ENCODE assay signal across 8 cellular contexts in the genomic region with DNA sequence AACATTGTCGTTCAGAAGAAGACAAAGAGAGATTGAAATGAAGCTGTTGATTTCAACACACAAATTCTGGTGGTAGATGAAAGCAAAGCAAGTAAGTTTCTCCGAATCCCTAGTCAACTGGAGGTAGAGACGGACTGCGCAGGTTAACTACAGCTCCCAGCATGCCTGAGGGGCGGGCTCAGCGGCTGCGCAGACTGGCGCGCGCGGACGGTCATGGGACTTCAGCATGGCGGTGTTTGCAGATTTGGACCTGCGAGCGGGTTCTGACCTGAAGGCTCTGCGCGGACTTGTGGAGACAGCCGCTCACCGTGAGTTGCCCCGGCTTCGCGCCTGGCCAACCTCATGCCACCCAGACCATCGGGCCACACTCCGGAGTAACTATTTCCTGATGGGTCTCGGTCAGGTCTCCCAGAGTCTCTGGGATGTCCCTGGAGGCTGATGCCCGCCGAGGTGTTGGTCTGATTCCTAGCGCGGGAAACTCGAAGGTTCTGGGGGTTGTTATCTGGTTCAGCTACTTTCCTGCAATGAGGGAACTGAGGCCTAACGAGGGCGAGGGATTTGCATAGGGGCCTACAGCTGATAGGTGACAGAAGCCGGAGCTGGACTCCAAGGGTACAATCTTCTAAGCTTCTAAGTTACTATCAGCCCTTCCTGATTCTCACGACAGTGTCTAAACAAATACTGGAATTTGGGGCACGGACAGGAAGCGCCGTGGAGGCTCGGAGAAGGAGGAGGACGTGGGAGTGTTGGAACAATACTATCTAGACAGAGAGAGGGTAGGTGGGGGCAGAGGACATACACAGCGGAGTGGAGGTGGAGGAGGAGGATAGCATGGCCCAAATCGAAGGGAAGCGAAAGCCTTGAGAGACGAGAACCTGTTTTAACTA. TPM values are rescaled to one million over a fixed set of nuclear protein-coding genes. Genes with fewer than 3 reads are reported as not detected.
A peak's percentile ranks its signal among the peaks of the same experiment; 100 is the strongest.
DNase-seq lines count a peak whose midpoint lies in the region; ATAC-seq, FAIRE-seq and TF ChIP-seq lines count a peak whose summit lies in the region.

A gene (plus strand): TSS at position 214 of the 887 bp plus-strand sequence. CDS start 13 bp downstream, at position 227.

- peaks cover 9% of the 10 kb centered on the region for H3K27me3 Mint-ChIP-seq in stimulated activated memory B cell treated with anti-CD40 and anti-IgM and Interleukin-4, amounts not matched to agents 10 μg/mL and 1 μg/mL and 100 μg/mL, for 72 hours

- 0 to 1% methylated on average over 21 to 23 of the region's 43 CpGs for WGBS in esophagus squamous epithelium, 2 donors

- H3K4me1 Mint-ChIP-seq in stimulated activated memory B cell treated with anti-CD40 and anti-IgM and Interleukin-4, amounts not matched to agents 10 μg/mL and 1 μg/mL and 100 μg/mL, for 72 hours: peaks cover 25% of the 10 kb centered on the region

- peak; percentile 97 for ATAC-seq in GM21528 (IDR thresholded peaks at IDR 0.05; ENCODE audit: low FRiP score, unreplicated experiment)
- ATAC-seq in stimulated activated memory B cell treated with anti-CD40 and anti-IgM and Interleukin-4, amounts not matched to agents 10 μg/mL and 1 μg/mL and 100 μg/mL, for 72 hours: peak; percentile 99

- TF ChIP-seq CTCF in esophagus squamous epithelium (IDR thresholded peaks at IDR 0.05): peak in 2 of 6 experiments; percentile 19 to 37

- H3K9me3 Mint-ChIP-seq in stimulated activated memory B cell treated with anti-CD40 and anti-IgM and Interleukin-4, amounts not matched to agents 10 μg/mL and 1 μg/mL and 100 μg/mL, for 72 hours: peaks cover 4% of the 10 kb centered on the region

- H3K27ac Mint-ChIP-seq in stimulated activated memory B cell treated with anti-CD40 and anti-IgM and Interleukin-4, amounts not matched to agents 10 μg/mL and 1 μg/mL and 100 μg/mL, for 72 hours: peak within 1 kb of the TSS; percentile 91

- peaks cover 0 to 29% (median 0%) of the 10 kb centered on the region in 4 donors for H3K27me3 ChIP-seq in esophagus squamous epithelium

- H3K36me3 ChIP-seq in esophagus squamous epithelium: peaks cover 0 to 23% (median 7%) of the 10 kb centered on the region in 3 donors

- H3K9me3 ChIP-seq in esophagus squamous epithelium: no peaks in the 10 kb centered on the region

- DNase-seq in DMS153 (lab: John Stamatoyannopoulos, UW): peak; percentile 48
- peak; percentile 62 for DNase-seq in HuH-7.5 (ENCODE audit: low spot score)
- DNase-seq in RCC 7860 (ENCODE audit: low spot score): peak; percentile 53
- DNase-seq in activated T-helper 1 cell treated with Interleukin-2 at 50 U/mL for 16 hours (ENCODE audit: low read depth): peak; percentile 72
- DNase-seq in esophagus squamous epithelium (lab: John Stamatoyannopoulos, UW): peak; percentile 17
- DNase-seq in myocyte (ENCODE audit: low read depth): peak; percentile 84

- peak within 1 kb of the TSS; percentile 66 to 90 (median 80) for H3K4me3 ChIP-seq in esophagus squamous epithelium

- peak within 1 kb of the TSS; percentile 73 to 86 (median 81) for H3K27ac ChIP-seq in esophagus squamous epithelium

- H3K36me3 Mint-ChIP-seq in stimulated activated memory B cell treated with anti-CD40 and anti-IgM and Interleukin-4, amounts not matched to agents 10 μg/mL and 1 μg/mL and 100 μg/mL, for 72 hours: peaks cover 11% of the 10 kb centered on the region

- H3K4me1 ChIP-seq in esophagus squamous epithelium: peaks cover 6 to 38% (median 11%) of the 10 kb centered on the region in 3 donors

- peak within 1 kb of the TSS; percentile 97 for H3K4me3 Mint-ChIP-seq in stimulated activated memory B cell treated with anti-CD40 and anti-IgM and Interleukin-4, amounts not matched to agents 10 μg/mL and 1 μg/mL and 100 μg/mL, for 72 hours

- TF ChIP-seq POLR2A in esophagus squamous epithelium (IDR thresholded peaks at IDR 0.05): peak in 2 of 4 donors; percentile 21 to 51

- intact Hi-C loops in esophagus squamous epithelium (cut with DNase I): no loop called here

- no peak for FAIRE-seq in RCC 7860 (lab: Jason Lieb, UNC)

RNA-seq across cellular contexts. Expression of the gene that starts here (rescaled TPM):
- total RNA-seq in esophagus squamous epithelium: 10 to 100 TPM; 13.6 to 31.4 (median 22.9) TPM
- 30.9 and 44.1 TPM in 2 replicates for total RNA-seq in myocyte
- polyA plus RNA-seq in myocyte (2012): 28.6 TPM

Comparison
In these comparisons a context has a peak if more than half of its experiments do, and no peak if none do; other contexts are left out.
1. Peak in every context shown above with its lines: DNase-seq, ATAC-seq, H3K4me3 ChIP-seq and H3K27ac ChIP-seq.
2. DNase-seq: peak in every context shown above with its lines; median percentile 84 in myocyte; 72 in activated T-helper 1 cell treated with Interleukin-2 at 50 U/mL for 16 hours; 62 in HuH-7.5; 53 in RCC 7860; 48 in DMS153; 17 in esophagus squamous epithelium.